Comparison of ENCODE assay signal across 16 cellular contexts in genomic region chr19:48754950-48755645, GRCh38. TPM values are rescaled to one million over a fixed set of nuclear protein-coding genes. Genes with fewer than 3 reads are reported as not detected.
DNase-seq lines count a peak whose midpoint lies in the region; ATAC-seq and TF ChIP-seq lines count a peak whose summit lies in the region.
"Had no signal": no experiment of that assay in that cellular context is flagged by ENCODE, and none has a peak within 500 bp of the region (broad histone marks: within the 10 kb centered on the region; RNA-seq: fewer than 3 reads in every experiment).

Gene FGF21 (plus strand): TSS chr19:48755524. CDS start chr19:48756237, 713 bp downstream.

- CTCF ChIA-PET in Calu3 (lab: Charles Lee): no interaction called here

- intact Hi-C loops in Calu3 (cut with micrococcal nuclease; ENCODE audit: unreplicated experiment): no loop called here

- H3K36me3 Mint-ChIP-seq in Calu3 (ENCODE audit: insufficient read depth, unreplicated experiment): peaks cover 30% of the 10 kb centered on the region
- H3K36me3 Mint-ChIP-seq in mesothelial cell of epicardium: no peaks in the 10 kb centered on the region

- no peak within 1 kb of the TSS for H3K4me3 Mint-ChIP-seq in Calu3 (ENCODE audit: low read depth, unreplicated experiment)
- H3K4me3 Mint-ChIP-seq in mesothelial cell of epicardium: no peak within 1 kb of the TSS

- H3K4me1 Mint-ChIP-seq in Calu3 (ENCODE audit: low read depth, unreplicated experiment) (peaks cover 22% of the 10 kb centered on the region), mesothelial cell of epicardium (peaks cover 21% of the 10 kb centered on the region)

- no peak for ATAC-seq in GM21390 (IDR thresholded peaks at IDR 0.05; ENCODE audit: unreplicated experiment)
- no peak for ATAC-seq in HG03280 (IDR thresholded peaks at IDR 0.05; ENCODE audit: unreplicated experiment)
- ATAC-seq in GM18517 (IDR thresholded peaks at IDR 0.05; ENCODE audit: unreplicated experiment): no peak
- ATAC-seq in GM21526 (IDR thresholded peaks at IDR 0.05; ENCODE audit: low FRiP score, unreplicated experiment): no peak
- ATAC-seq: heart right ventricle had no signal

- H3K27ac Mint-ChIP-seq in Calu3 (ENCODE audit: unreplicated experiment): no peak within 1 kb of the TSS
- peak within 1 kb of the TSS; percentile 76 for H3K27ac Mint-ChIP-seq in mesothelial cell of epicardium

- TF ChIP-seq RAD21 in Ishikawa (IDR thresholded peaks at IDR 0.05; ENCODE audit: low read depth): no peak

- peaks cover under 1% of the 10 kb centered on the region for H3K27me3 Mint-ChIP-seq in Calu3 (ENCODE audit: unreplicated experiment)
- H3K27me3 Mint-ChIP-seq in mesothelial cell of epicardium (ENCODE audit: low read depth): peaks cover 19% of the 10 kb centered on the region

- TF ChIP-seq EP300 in Ishikawa (IDR thresholded peaks at IDR 0.05; ENCODE audit: borderline replicate concordance): no peak

- peak; percentile 24 for DNase-seq in Calu3
- peak; percentile 95 for DNase-seq in SW480 (ENCODE audit: low spot score)
- no peak for DNase-seq in mesothelial cell of epicardium (ENCODE audit: low spot score in 2 of 2, unreplicated experiment in 2 of 2)
- DNase-seq: AML-193, amniotic stem cell, heart right ventricle, NCI-H1417 treated with DMSO at 0.1 percent for 48 hours, NCI-H748 treated with DMSO at 0.1 percent for 48 hours, SIG-M5 had no signal

- BruUV-seq in Calu3 (replicated peaks; lab: Mats Ljungman, UMichigan): no TSS peak

- H3K9me3 Mint-ChIP-seq in Calu3 (ENCODE audit: low read depth, unreplicated experiment) (no peaks in the 10 kb centered on the region), mesothelial cell of epicardium (no peaks in the 10 kb centered on the region)

- TF ChIP-seq CTCF in Calu3 (IDR thresholded peaks at IDR 0.05; ENCODE audit: unreplicated experiment): no peak
- no peak for TF ChIP-seq CTCF in mesothelial cell of epicardium (IDR thresholded peaks at IDR 0.05; ENCODE audit: unreplicated experiment)

TF ChIP-seq in Ishikawa, 13 proteins besides CTCF, POLR2A, EP300 and RAD21:
- TF ChIP-seq NFIC (IDR thresholded peaks at IDR 0.05) (peak; percentile 8; the same call in 1 of the 2 replicates), MAX (IDR thresholded peaks at IDR 0.05) (no peak), TAF1 (IDR thresholded peaks at IDR 0.05; ENCODE audit: low read depth) (no peak)
TF ChIP-seq in Ishikawa: peak in this region for 1.

RNA-seq across cellular contexts. Expression of gene FGF21, which starts in this region (rescaled TPM):
- not detected in 2 replicates for total RNA-seq in Calu3 (2022)
- total RNA-seq in mesothelial cell of epicardium: not detected in 3 replicates
- total RNA-seq: heart right ventricle, pulmonary artery endothelial cell, temporal lobe had no signal

Comparison
In these comparisons a context has a peak if more than half of its experiments do, and no peak if none do; other contexts are left out.
1. Peak in DNase-seq in Calu3; RNA of the gene not detected or under 1 TPM.